ENCODE assay signal across 17 cellular contexts in the genomic region with DNA sequence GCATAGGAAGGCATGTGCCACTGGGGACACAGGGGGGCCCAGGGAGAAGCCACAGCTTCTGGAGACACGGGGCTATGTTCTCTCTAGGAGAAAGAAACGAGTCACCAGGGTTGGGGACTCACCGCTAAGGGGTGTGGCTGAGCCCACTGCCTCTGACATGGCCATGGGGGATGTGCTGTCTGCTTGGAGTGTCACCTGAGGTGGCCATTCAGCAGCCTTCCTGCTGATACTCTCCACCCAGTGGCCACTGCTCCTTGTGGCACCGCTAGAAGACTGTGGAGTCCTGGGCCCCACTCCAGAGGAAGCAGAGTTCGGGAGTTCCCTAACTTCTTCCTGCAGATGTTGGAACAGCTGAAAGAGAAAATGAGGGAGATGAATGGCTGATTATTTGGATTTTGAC.
"Had no signal": no experiment of that assay in that cellular context is flagged by ENCODE, and none has a peak within 500 bp of the region (broad histone marks: within the 10 kb centered on the region; RNA-seq: fewer than 3 reads in every experiment).

No MANE protein-coding gene starts in this region.

- H3K36me3 Mint-ChIP-seq: brain had no signal

- H3K4me3 ChIP-seq: lung had no signal

- H3K9me3 ChIP-seq: neutrophil had no signal

- H3K4me3 Mint-ChIP-seq: activated T-helper 1 cell treated with anti-CD3 and anti-CD28 coated beads, Interleukin-12 subunit alpha, Interleukin-12 subunit beta, Interleukin-2, Interleukin-4 antibody, amounts not matched to agents 30 ng/mL and 10 ng/mL and 1 ng/mL, durations not matched to agents 14 hours and 24 hours and 36 hours; brain; central memory CD8-positive, alpha-beta T cell; naive thymus-derived CD4-positive, alpha-beta T cell; T-helper 1 cell treated with Interleukin-12 subunit alpha and Interleukin-12 subunit beta and Interleukin-4 antibody, amounts not matched to agents 30 μg/mL and 1 μg/mL, for 36 hours; type B pancreatic cell had no signal

- DNase-seq: activated CD4-positive, CD25-positive, alpha-beta regulatory T cell treated with anti-CD3 and anti-CD28 coated beads, Interleukin-2, amount 50 U/mL, for 72 hours; activated naive CD4-positive, alpha-beta T cell; cortex of kidney; effector memory CD4-positive, alpha-beta T cell; erythroblast; hypothalamus; naive thymus-derived CD4-positive, alpha-beta T cell; retina; small intestine; substantia nigra had no signal

- H3K27ac ChIP-seq: neutrophil had no signal

- H3K36me3 ChIP-seq: neutrophil had no signal

- H3K27me3 Mint-ChIP-seq: type B pancreatic cell had no signal

- H3K27ac Mint-ChIP-seq: activated T-helper 1 cell treated with anti-CD3 and anti-CD28 coated beads, Interleukin-12 subunit alpha, Interleukin-12 subunit beta, Interleukin-2, Interleukin-4 antibody, amounts not matched to agents 30 ng/mL and 10 ng/mL and 1 ng/mL, durations not matched to agents 14 hours and 24 hours and 36 hours; brain; naive thymus-derived CD4-positive, alpha-beta T cell; T-helper 1 cell treated with Interleukin-12 subunit alpha and Interleukin-12 subunit beta and Interleukin-4 antibody, amounts not matched to agents 30 μg/mL and 1 μg/mL, for 36 hours; type B pancreatic cell had no signal

- H3K4me1 Mint-ChIP-seq: brain had no signal

- FAIRE-seq: small intestine had no signal

- ATAC-seq: naive thymus-derived CD4-positive, alpha-beta T cell had no signal
